In the genomic region with DNA sequence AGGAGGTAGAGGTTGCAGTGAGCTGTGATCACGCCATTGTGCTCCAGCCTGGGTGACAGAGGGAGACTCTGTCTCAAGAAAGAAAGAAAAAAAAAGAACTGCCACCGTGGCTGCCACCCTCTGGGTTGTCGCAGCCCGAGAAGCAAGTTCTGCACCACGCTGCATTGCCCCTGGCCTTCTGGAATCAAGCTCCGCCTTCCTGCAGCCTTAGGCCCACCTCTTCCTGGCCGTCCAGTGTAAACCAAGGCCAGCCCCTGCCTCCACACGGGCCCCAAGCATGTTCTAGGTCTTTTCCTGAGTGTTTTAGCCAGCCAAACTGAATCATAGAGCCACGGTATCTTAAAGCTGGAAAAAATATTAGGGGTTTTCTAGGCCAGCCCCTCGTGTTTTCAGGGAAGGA, we compare ENCODE assay signal across 32 cellular contexts.
"Had no signal": no experiment of that assay in that cellular context is flagged by ENCODE, and none has a peak within 500 bp of the region (broad histone marks: within the 10 kb centered on the region; RNA-seq: fewer than 3 reads in every experiment).

No MANE protein-coding gene starts in this region.

- DNase-seq: activated CD4-positive, alpha-beta memory T cell treated with anti-CD3 and anti-CD28 coated beads for 36 hours; activated CD4-positive, alpha-beta T cell treated with anti-CD3 and anti-CD28 coated beads for 36 hours; activated CD4-positive, alpha-beta T cell treated with anti-CD3 and anti-CD28 coated beads, Interleukin-2, amount 10 ng/mL, durations not matched to agents 24 days and 14 days; activated CD4-positive, CD25-positive, alpha-beta regulatory T cell; activated CD4-positive, CD25-positive, alpha-beta regulatory T cell treated with anti-CD3 and anti-CD28 coated beads, Interleukin-2, amount 50 U/mL, for 72 hours; activated CD8-positive, alpha-beta memory T cell treated with anti-CD3 and anti-CD28 coated beads, Interleukin-2, amount 10 ng/mL, durations not matched to agents 7 days and 5 days; activated CD8-positive, alpha-beta memory T cell treated with anti-CD3 and anti-CD28 coated beads, Interleukin-2, amount 50 U/mL, for 48 hours; activated CD8-positive, alpha-beta T cell treated with anti-CD3 and anti-CD28 coated beads, Interleukin-2, amount 10 ng/mL, durations not matched to agents 7 days and 5 days; activated effector memory CD4-positive, alpha-beta T cell treated with anti-CD3 and anti-CD28 coated beads, Interleukin-2, amount 50 U/mL, for 16 hours; activated naive CD4-positive, alpha-beta T cell treated with anti-CD3 and anti-CD28 coated beads for 36 hours; activated naive CD8-positive, alpha-beta T cell treated with anti-CD3 and anti-CD28 coated beads for 36 hours; activated naive CD8-positive, alpha-beta T cell treated with anti-CD3 and anti-CD28 coated beads, Interleukin-2, amount 50 U/mL, for 24 hours; activated T-cell treated with anti-CD3 and anti-CD28 coated beads for 4 hours; activated T-cell treated with anti-CD3 and anti-CD28 coated beads, Interleukin-2, amount 50 U/mL, for 4 hours; adrenal gland; amygdala; aorta; body of pancreas; colonic mucosa; effector CD8-positive, alpha-beta T cell; esophagus squamous epithelium; foreskin melanocyte; T-helper 1 cell; T-helper 17 cell; T1000; WERI-Rb-1 had no signal

- ATAC-seq: activated CD4-positive, alpha-beta T cell treated with anti-CD3 and anti-CD28 coated beads for 36 hours; activated CD8-positive, alpha-beta memory T cell treated with anti-CD3 and anti-CD28 coated beads, Interleukin-2, amount 10 ng/mL, durations not matched to agents 7 days and 5 days; activated CD8-positive, alpha-beta T cell treated with anti-CD3 and anti-CD28 coated beads, Interleukin-2, amount 10 ng/mL, durations not matched to agents 7 days and 5 days; activated naive CD8-positive, alpha-beta T cell treated with anti-CD3 and anti-CD28 coated beads, Interleukin-2, amount 50 U/mL, for 24 hours; activated T-cell treated with anti-CD3 and anti-CD28 coated beads, Interleukin-2, amount 50 U/mL, for 4 hours; body of pancreas; gastroesophageal sphincter; T-helper 17 cell had no signal

- H3K4me1 Mint-ChIP-seq: activated CD4-positive, alpha-beta T cell treated with anti-CD3 and anti-CD28 coated beads for 36 hours; activated CD4-positive, alpha-beta T cell treated with anti-CD3 and anti-CD28 coated beads, Interleukin-2, amount 10 ng/mL, durations not matched to agents 24 days and 14 days; activated CD8-positive, alpha-beta memory T cell treated with anti-CD3 and anti-CD28 coated beads, Interleukin-2, amount 10 ng/mL, durations not matched to agents 7 days and 5 days; activated naive CD4-positive, alpha-beta T cell treated with anti-CD3 and anti-CD28 coated beads, Interleukin-2, amount 50 U/mL, for 24 hours; activated naive CD8-positive, alpha-beta T cell treated with anti-CD3 and anti-CD28 coated beads for 36 hours; activated naive CD8-positive, alpha-beta T cell treated with anti-CD3 and anti-CD28 coated beads, Interleukin-2, amount 50 U/mL, for 24 hours had no signal

- H3K27me3 Mint-ChIP-seq: activated CD4-positive, alpha-beta memory T cell treated with anti-CD3 and anti-CD28 coated beads for 36 hours; activated CD4-positive, alpha-beta T cell treated with anti-CD3 and anti-CD28 coated beads for 36 hours; activated CD4-positive, alpha-beta T cell treated with anti-CD3 and anti-CD28 coated beads, Interleukin-2, amount 10 ng/mL, durations not matched to agents 24 days and 14 days; activated CD8-positive, alpha-beta memory T cell treated with anti-CD3 and anti-CD28 coated beads, Interleukin-2, amount 10 ng/mL, durations not matched to agents 7 days and 5 days; activated naive CD4-positive, alpha-beta T cell treated with anti-CD3 and anti-CD28 coated beads, Interleukin-2, amount 50 U/mL, for 24 hours; activated naive CD8-positive, alpha-beta T cell treated with anti-CD3 and anti-CD28 coated beads for 36 hours; activated naive CD8-positive, alpha-beta T cell treated with anti-CD3 and anti-CD28 coated beads, Interleukin-2, amount 50 U/mL, for 24 hours; T-helper 17 cell had no signal

- H3K4me1 ChIP-seq: adrenal gland, body of pancreas, colonic mucosa, esophagus squamous epithelium, gastroesophageal sphincter had no signal

- H3K27ac Mint-ChIP-seq: activated CD4-positive, alpha-beta memory T cell treated with anti-CD3 and anti-CD28 coated beads for 36 hours; activated CD4-positive, alpha-beta T cell treated with anti-CD3 and anti-CD28 coated beads for 36 hours; activated CD4-positive, alpha-beta T cell treated with anti-CD3 and anti-CD28 coated beads, Interleukin-2, amount 10 ng/mL, durations not matched to agents 24 days and 14 days; activated CD8-positive, alpha-beta memory T cell treated with anti-CD3 and anti-CD28 coated beads, Interleukin-2, amount 10 ng/mL, durations not matched to agents 7 days and 5 days; activated CD8-positive, alpha-beta T cell treated with anti-CD3 and anti-CD28 coated beads, Interleukin-2, amount 10 ng/mL, durations not matched to agents 7 days and 5 days; activated naive CD4-positive, alpha-beta T cell treated with anti-CD3 and anti-CD28 coated beads for 36 hours; activated naive CD4-positive, alpha-beta T cell treated with anti-CD3 and anti-CD28 coated beads, Interleukin-2, amount 50 U/mL, for 24 hours; activated naive CD8-positive, alpha-beta T cell treated with anti-CD3 and anti-CD28 coated beads for 36 hours; activated naive CD8-positive, alpha-beta T cell treated with anti-CD3 and anti-CD28 coated beads, Interleukin-2, amount 50 U/mL, for 24 hours; activated T-helper 1 cell treated with anti-CD3 and anti-CD28 coated beads, Interleukin-12 subunit alpha, Interleukin-12 subunit beta, Interleukin-2, Interleukin-4 antibody, amounts not matched to agents 30 ng/mL and 10 ng/mL and 1 ng/mL, durations not matched to agents 14 hours and 24 hours and 36 hours; activated T-helper 2 cell treated with anti-CD3 and anti-CD28 coated beads, Interferon-gamma antibody, Interleukin-2, Interleukin-4, amounts not matched to agents 10 μg/mL and 5 μg/mL and 100 μg/mL, durations not matched to agents 14 hours and 24 hours and 36 hours; T-helper 17 cell; T-helper 2 cell treated with Interferon-gamma antibody and Interleukin-4, amounts not matched to agents 5 μg/mL and 100 μg/mL, for 36 hours had no signal

- H3K4me3 Mint-ChIP-seq: activated CD4-positive, alpha-beta memory T cell treated with anti-CD3 and anti-CD28 coated beads for 36 hours; activated CD4-positive, alpha-beta T cell treated with anti-CD3 and anti-CD28 coated beads for 36 hours; activated CD4-positive, alpha-beta T cell treated with anti-CD3 and anti-CD28 coated beads, Interleukin-2, amount 10 ng/mL, durations not matched to agents 24 days and 14 days; activated CD8-positive, alpha-beta memory T cell treated with anti-CD3 and anti-CD28 coated beads, Interleukin-2, amount 10 ng/mL, durations not matched to agents 7 days and 5 days; activated CD8-positive, alpha-beta T cell treated with anti-CD3 and anti-CD28 coated beads, Interleukin-2, amount 10 ng/mL, durations not matched to agents 7 days and 5 days; activated naive CD4-positive, alpha-beta T cell treated with anti-CD3 and anti-CD28 coated beads for 36 hours; activated naive CD4-positive, alpha-beta T cell treated with anti-CD3 and anti-CD28 coated beads, Interleukin-2, amount 50 U/mL, for 24 hours; activated naive CD8-positive, alpha-beta T cell treated with anti-CD3 and anti-CD28 coated beads for 36 hours; activated naive CD8-positive, alpha-beta T cell treated with anti-CD3 and anti-CD28 coated beads, Interleukin-2, amount 50 U/mL, for 24 hours; activated T-cell treated with anti-CD3 and anti-CD28 coated beads, Interleukin-2, amount 50 U/mL, for 4 hours; activated T-helper 1 cell treated with anti-CD3 and anti-CD28 coated beads, Interleukin-12 subunit alpha, Interleukin-12 subunit beta, Interleukin-2, Interleukin-4 antibody, amounts not matched to agents 30 ng/mL and 10 ng/mL and 1 ng/mL, durations not matched to agents 14 hours and 24 hours and 36 hours; T-helper 17 cell; T-helper 2 cell treated with Interferon-gamma antibody and Interleukin-4, amounts not matched to agents 5 μg/mL and 100 μg/mL, for 36 hours had no signal

- H3K4me3 ChIP-seq: adrenal gland, body of pancreas, colonic mucosa, esophagus squamous epithelium, gastroesophageal sphincter had no signal

- H3K27ac ChIP-seq: adrenal gland, body of pancreas, colonic mucosa, epithelial cell of prostate, esophagus squamous epithelium, gastroesophageal sphincter, WERI-Rb-1 had no signal

- H3K9me3 ChIP-seq: body of pancreas, colonic mucosa had no signal

- H3K9me3 Mint-ChIP-seq: activated CD4-positive, alpha-beta T cell treated with anti-CD3 and anti-CD28 coated beads, Interleukin-2, amount 10 ng/mL, durations not matched to agents 24 days and 14 days; activated naive CD4-positive, alpha-beta T cell treated with anti-CD3 and anti-CD28 coated beads, Interleukin-2, amount 50 U/mL, for 24 hours; activated T-helper 1 cell treated with anti-CD3 and anti-CD28 coated beads, Interleukin-12 subunit alpha, Interleukin-12 subunit beta, Interleukin-2, Interleukin-4 antibody, amounts not matched to agents 30 ng/mL and 10 ng/mL and 1 ng/mL, durations not matched to agents 14 hours and 24 hours and 36 hours; activated T-helper 2 cell treated with anti-CD3 and anti-CD28 coated beads, Interferon-gamma antibody, Interleukin-2, Interleukin-4, amounts not matched to agents 10 μg/mL and 5 μg/mL and 100 μg/mL, durations not matched to agents 14 hours and 24 hours and 36 hours; T-helper 2 cell treated with Interferon-gamma antibody and Interleukin-4, amounts not matched to agents 5 μg/mL and 100 μg/mL, for 36 hours had no signal

- H3K36me3 ChIP-seq: adrenal gland, colonic mucosa, WERI-Rb-1 had no signal

- H3K27me3 ChIP-seq: adrenal gland, body of pancreas, colonic mucosa, esophagus squamous epithelium, gastroesophageal sphincter had no signal
